ENCODE assay signal across 8 cellular contexts in genomic region chr2:170974304-170974993, GRCh38. TPM values are rescaled to one million over a fixed set of nuclear protein-coding genes. Genes with fewer than 3 reads are reported as not detected.
DNase-seq lines count a peak whose midpoint lies in the region; ATAC-seq, FAIRE-seq and TF ChIP-seq lines count a peak whose summit lies in the region.

No MANE protein-coding gene starts in this region.

- H3K9me3 ChIP-seq in CD4-positive, CD25-positive, alpha-beta regulatory T cell (ENCODE audit: control insufficient read depth in 2 of 2, low read length in 2 of 2) = no peaks in the 10 kb centered on the region
- H3K9me3 ChIP-seq in Loucy (ENCODE audit: insufficient read depth, low read depth, low read length) = no peaks in the 10 kb centered on the region
- no peaks in the 10 kb centered on the region for H3K9me3 ChIP-seq in H1 (ENCODE audit: insufficient read depth in 2 of 2, low read depth in 1 of 2, low read length in 1 of 2)
- no peaks in the 10 kb centered on the region for H3K9me3 ChIP-seq in neuronal stem cell (replicated peaks in 1 of 2; ENCODE audit: control insufficient read depth in 2 of 2, insufficient read depth in 1 of 2, low read depth in 1 of 2, low read length in 2 of 2)

- H3K27me3 ChIP-seq in CD4-positive, CD25-positive, alpha-beta regulatory T cell (ENCODE audit: control insufficient read depth, insufficient read depth, low read length) = no peaks in the 10 kb centered on the region
- H3K27me3 ChIP-seq in Loucy (ENCODE audit: insufficient read depth, low read length, poor library complexity, severe bottlenecking) (no peaks in the 10 kb centered on the region), H1 (replicated peaks in 1 of 4; ENCODE audit: control insufficient read depth in 3 of 4, extremely low read depth in 1 of 4, insufficient read depth in 3 of 4, low read length in 3 of 4) (no peaks in the 10 kb centered on the region), neuronal stem cell (ENCODE audit: control insufficient read depth in 3 of 3, insufficient read depth in 3 of 3, low read depth in 1 of 3, low read length in 3 of 3) (no peaks in the 10 kb centered on the region)

- no peaks in the 10 kb centered on the region for H3K9me2 ChIP-seq in Loucy (replicated peaks; ENCODE audit: low read depth, low read length)

- H3K18ac ChIP-seq in H1 (ENCODE audit: extremely low read depth, low read length) (no peak overlapping the region), neuronal stem cell (ENCODE audit: low read length) (peak overlapping the region; percentile 97)

- no peak for ATAC-seq in CD4-positive, CD25-positive, alpha-beta regulatory T cell (ENCODE audit: low read depth in 2 of 2)
- ATAC-seq in omental fat pad (ENCODE audit: low FRiP score) = no peak

- peak overlapping the region; percentile 8; the same call in 1 of the 2 replicates for H2BK20ac ChIP-seq in H1 (ENCODE audit: low read length)

- H3K4me1 Mint-ChIP-seq in CD4-positive, CD25-positive, alpha-beta regulatory T cell = peaks cover 0 to 11% (median 4%) of the 10 kb centered on the region in 4 donors

- H3K23me2 ChIP-seq in H1 (ENCODE audit: low read depth, low read length) = no peaks in the 10 kb centered on the region; the same call in 1 of the 2 replicates

- H4K20me1 ChIP-seq in Loucy (ENCODE audit: insufficient read depth, low read length, poor library complexity, severe bottlenecking) (no peaks in the 10 kb centered on the region), H1 (replicated peaks in 1 of 2; ENCODE audit: control insufficient read depth in 1 of 2, insufficient read depth in 2 of 2, low read length in 2 of 2) (no peaks in the 10 kb centered on the region)

- TF ChIP-seq POLR2A in H1 (IDR thresholded peaks at IDR 0.05; ENCODE audit: control extremely low read depth in 1 of 2, low read depth in 2 of 2, low read length in 2 of 2) = no peak

- no peaks in the 10 kb centered on the region for H3K36me3 ChIP-seq in CD4-positive, CD25-positive, alpha-beta regulatory T cell (ENCODE audit: control insufficient read depth, insufficient read depth, low read length)
- H3K36me3 ChIP-seq in Loucy (ENCODE audit: insufficient read depth, low read length) (no peaks in the 10 kb centered on the region), H1 (ENCODE audit: control insufficient read depth in 2 of 4, insufficient read depth in 4 of 4, low read length in 3 of 4) (no peaks in the 10 kb centered on the region), neuronal stem cell (replicated peaks in 1 of 2; ENCODE audit: control insufficient read depth in 2 of 2, insufficient read depth in 2 of 2, low read length in 2 of 2) (no peaks in the 10 kb centered on the region)

- peak overlapping the region; percentile 71; the same call in 1 of the 2 replicates for H2BK12ac ChIP-seq in H1 (ENCODE audit: low read depth, low read length)
- H2BK12ac ChIP-seq in neuronal stem cell (ENCODE audit: low read length) = no peak overlapping the region

- no peak overlapping the region for H2BK5ac ChIP-seq in H1 (ENCODE audit: low read depth, low read length)
- H2BK5ac ChIP-seq in neuronal stem cell (ENCODE audit: low read length) = no peak overlapping the region

- H3K4me3 ChIP-seq in CD4-positive, CD25-positive, alpha-beta regulatory T cell (ENCODE audit: low read depth, low read length) = no peak overlapping the region
- H3K4me3 ChIP-seq in Loucy (ENCODE audit: low read length, poor library complexity, severe bottlenecking) = no peak overlapping the region
- H3K4me3 ChIP-seq in H1 (ENCODE audit: extremely low read depth in 1 of 4, insufficient read depth in 2 of 4, low read depth in 3 of 4, low read length in 4 of 4) = peak overlapping the region in 1 of 4 experiments; percentile 58; a peak in 2 of 8 replicates
- no peak overlapping the region for H3K4me3 ChIP-seq in neuronal stem cell (ENCODE audit: low read length in 2 of 2)

- no peaks in the 10 kb centered on the region for H3K36me3 Mint-ChIP-seq in CD4-positive, CD25-positive, alpha-beta regulatory T cell

- no peak overlapping the region for H3K27ac ChIP-seq in CD4-positive, CD25-positive, alpha-beta regulatory T cell (ENCODE audit: insufficient read depth, low read length, poor library complexity, severe bottlenecking)
- H3K27ac ChIP-seq in H1 (ENCODE audit: low read depth, low read length) (no peak overlapping the region), neuronal stem cell (replicated peaks; ENCODE audit: low read length) (no peak overlapping the region)

- H2AK5ac ChIP-seq in H1 (ENCODE audit: low read depth, low read length) (0 out of 2 replicates have a peak overlapping the region, but pooled peaks have one; percentile 61), neuronal stem cell (ENCODE audit: low read depth, low read length) (peak overlapping the region; percentile 58)

- 0 out of 2 replicates have a peak, but pooled peaks cover 7% of the 10 kb centered on the region for H3F3A ChIP-seq in Loucy (ENCODE audit: low read depth)

- H2BK120ac ChIP-seq in H1 (replicated peaks; ENCODE audit: low read depth, low read length) (no peak overlapping the region), neuronal stem cell (ENCODE audit: low read depth, low read length) (no peak overlapping the region)

- H2BK15ac ChIP-seq in H1 (ENCODE audit: low read length) (no peak overlapping the region), neuronal stem cell (ENCODE audit: low read length) (peak overlapping the region; percentile 86)

- TF ChIP-seq CTCF in Loucy (conservative IDR thresholded peaks at IDR 0.05; ENCODE audit: low read length) (no peak), H1 (IDR thresholded peaks at IDR 0.05; ENCODE audit: control extremely low read depth in 1 of 3, insufficient read depth in 1 of 3, low read depth in 1 of 3, low read length in 3 of 3) (no peak), omental fat pad (IDR thresholded peaks at IDR 0.05) (no peak)

- 85% methylated on average over 11 of the region's 11 CpGs; no CpG with 5 or more reads in 1 of the 2 experiments for WGBS in H1 (ENCODE audit: extremely low coverage in 1 of 2, insufficient coverage in 1 of 2, insufficient read length in 1 of 2, insufficient replicate concordance in 2 of 2, low coverage in 1 of 2, low lambda C conversion rate in 2 of 2, missing lambda C conversion rate in 1 of 2), 2 experiments
- no CpG with 5 or more reads among the region's 11 CpGs for WGBS in neuronal stem cell (ENCODE audit: extremely low coverage in 2 of 2, insufficient read length in 2 of 2, insufficient replicate concordance in 1 of 2), 2 donors

- H3K79me1 ChIP-seq in H1 (ENCODE audit: low read depth, low read length) = no peaks in the 10 kb centered on the region
- H3K79me1 ChIP-seq in neuronal stem cell (ENCODE audit: low read depth, low read length) = no peaks in the 10 kb centered on the region

- H3K9ac ChIP-seq in Loucy (ENCODE audit: low read depth, low read length, poor library complexity, severe bottlenecking) (no peak overlapping the region), H1 (replicated peaks in 1 of 4; ENCODE audit: extremely low read depth in 1 of 4, low read depth in 3 of 4, low read length in 3 of 4) (no peak overlapping the region), neuronal stem cell (ENCODE audit: low read depth, low read length, poor library complexity) (no peak overlapping the region)

- H3K4me3 Mint-ChIP-seq in CD4-positive, CD25-positive, alpha-beta regulatory T cell = peak overlapping the region; percentile 75 to 82 (median 79)

- POLR2A ChIA-PET in H1 (lab: Charles Lee; ENCODE audit: partially characterized antibody) = interaction anchor here (0.9 to 4.5 kb wide), 6 partner anchors 11 to 459 kb away, joined by 3 to 18 read pairs (median 4); partner anchors contain the start of genes DCAF17 and METTL8

- H3K27ac Mint-ChIP-seq in CD4-positive, CD25-positive, alpha-beta regulatory T cell = peak overlapping the region; percentile 8 to 68 (median 61)

- no peak for DNase-seq in CD4-positive, CD25-positive, alpha-beta regulatory T cell
- DNase-seq in H1 (ENCODE audit: low read depth in 1 of 2, low spot score in 2 of 2) (no peak), neuronal stem cell (ENCODE audit: low spot score) (no peak), NCI-H510A treated with DMSO at 0.1 percent for 48 hours (lab: John Stamatoyannopoulos, UW) (no peak), omental fat pad (ENCODE audit: low spot score) (no peak), MV-4-11 (lab: John Stamatoyannopoulos, UW) (no peak)
- no peak for DNase-seq in central memory CD4-positive, alpha-beta T cell

- H2AFZ ChIP-seq in Loucy (ENCODE audit: low read length) = peak overlapping the region; percentile 95
- no peak overlapping the region for H2AFZ ChIP-seq in H1 (ENCODE audit: low read length)
- peak overlapping the region; percentile 99 for H2AFZ ChIP-seq in neuronal stem cell (ENCODE audit: low read length)

- CTCF ChIA-PET in H1 (lab: Charles Lee; ENCODE audit: partially characterized antibody) = interaction anchor here (0.9 to 6.0 kb wide), 5 partner anchors 13 to 474 kb away, joined by 3 to 49 read pairs (median 4); no protein-coding TSS in a partner anchor

- no peaks in the 10 kb centered on the region for H3K27me3 Mint-ChIP-seq in CD4-positive, CD25-positive, alpha-beta regulatory T cell

- no peaks in the 10 kb centered on the region for H3K79me2 ChIP-seq in Loucy (ENCODE audit: insufficient read depth, low read length)
- H3K79me2 ChIP-seq in H1 (ENCODE audit: control insufficient read depth in 1 of 2, insufficient read depth in 2 of 2, low read length in 2 of 2) = no peaks in the 10 kb centered on the region

- no peak overlapping the region for H3K56ac ChIP-seq in H1 (replicated peaks; ENCODE audit: insufficient read length, low read depth, low read length)

- TF ChIP-seq RAD21 in H1 (IDR thresholded peaks at IDR 0.05 in 1 of 2, conservative IDR thresholded peaks at IDR 0.05 in 1 of 2; ENCODE audit: low read depth in 2 of 2, low read length in 2 of 2) = no peak

- no peak overlapping the region for H4K5ac ChIP-seq in H1 (ENCODE audit: insufficient read length, low read depth, low read length)

- no peak overlapping the region for H3K23ac ChIP-seq in H1 (ENCODE audit: insufficient read length)
- no peak overlapping the region for H3K23ac ChIP-seq in neuronal stem cell (ENCODE audit: low read depth, low read length, poor library complexity)

- H3K4me2 ChIP-seq in Loucy (ENCODE audit: low read depth, low read length, poor library complexity, severe bottlenecking) = peak overlapping the region; percentile 82
- peak overlapping the region in 1 of 2 experiments; percentile 34; a peak in 2 of 4 replicates for H3K4me2 ChIP-seq in H1 (ENCODE audit: insufficient read depth in 1 of 2, low read depth in 2 of 2, low read length in 2 of 2)
- H3K4me2 ChIP-seq in neuronal stem cell (ENCODE audit: insufficient read depth, low read length, poor library complexity, severe bottlenecking) = no peak overlapping the region

- H3K9me3 Mint-ChIP-seq in CD4-positive, CD25-positive, alpha-beta regulatory T cell = no peaks in the 10 kb centered on the region

- H4K8ac ChIP-seq in H1 (ENCODE audit: extremely low read depth, insufficient read depth, low read length) (no peak overlapping the region), neuronal stem cell (ENCODE audit: low read depth, low read length) (no peak overlapping the region)

- H3K4ac ChIP-seq in H1 (replicated peaks; ENCODE audit: insufficient read length, low read depth, low read length) (peak overlapping the region; percentile 70), neuronal stem cell (ENCODE audit: low read length) (no peak overlapping the region)

- H4K91ac ChIP-seq in H1 (replicated peaks; ENCODE audit: insufficient read length, low read length) (peak overlapping the region; percentile 10), neuronal stem cell (ENCODE audit: low read depth, low read length, poor library complexity) (no peak overlapping the region)

- no peak overlapping the region for H3K14ac ChIP-seq in H1 (ENCODE audit: insufficient read length)
- no peak overlapping the region for H3K14ac ChIP-seq in neuronal stem cell (ENCODE audit: low read length)

- no peak for TF ChIP-seq EP300 in H1 (IDR thresholded peaks at IDR 0.05; ENCODE audit: borderline replicate concordance in 1 of 2, low read depth in 2 of 2, low read length in 2 of 2)

- H3K4me1 ChIP-seq in CD4-positive, CD25-positive, alpha-beta regulatory T cell (ENCODE audit: control insufficient read depth, insufficient read depth, low read length, poor library complexity, severe bottlenecking) = peaks cover 14% of the 10 kb centered on the region
- peaks cover 14% of the 10 kb centered on the region for H3K4me1 ChIP-seq in Loucy (ENCODE audit: insufficient read depth, low read length, poor library complexity, severe bottlenecking)
- H3K4me1 ChIP-seq in H1 (replicated peaks in 1 of 4; ENCODE audit: control insufficient read depth in 3 of 4, insufficient read depth in 4 of 4, low read length in 3 of 4) = peaks cover 0 to 10% (median 3%) of the 10 kb centered on the region in 4 experiments; a peak in 6 of 7 replicates
- no peaks in the 10 kb centered on the region for H3K4me1 ChIP-seq in neuronal stem cell (ENCODE audit: control insufficient read depth in 2 of 2, insufficient read depth in 1 of 2, low read depth in 1 of 2, low read length in 2 of 2)

- FAIRE-seq in H1 (lab: Jason Lieb, UNC) = no peak

RNA-seq across cellular contexts. Expression of gene GORASP2, which starts 45.4 kb away (rescaled TPM):
- total RNA-seq in CD4-positive, CD25-positive, alpha-beta regulatory T cell = 77.5 TPM
- 10 to 100 TPM; 86.0 to 98.9 (median 93.5) TPM for polyA plus RNA-seq in CD4-positive, CD25-positive, alpha-beta regulatory T cell
- total RNA-seq in H1 (2021; fragmentation: NEBNext Ultra II Directional; extraction: Animal tissue kit (Norgen Biotek cat#: 25700)) = 81.3 and 86.8 TPM in 2 replicates
- polyA plus RNA-seq in H1 (2011; rRNA removed) = 187 and 214 TPM in 2 replicates
- 120 TPM for polyA plus RNA-seq in H1 (2011; cell fraction: cytosol; rRNA removed)
- 94.2 TPM for polyA plus RNA-seq in H1 (2011; cell fraction: nucleus; rRNA removed)
- 71.5 to 83.8 TPM (median 77.3 TPM) in 4 replicates for polyA plus RNA-seq in H1 (2012, experiment 1 of 2)
- polyA plus RNA-seq in H1 (2012, experiment 2 of 2) = 43.3 TPM
- polyA plus RNA-seq in H1 (2013, experiment 1 of 2) = 82.8 TPM
- 88.6 TPM for polyA plus RNA-seq in H1 (2013, experiment 2 of 2)
- polyA minus RNA-seq in H1 (2011; rRNA and poly(A)+ RNA removed) = 112 and 134 TPM in 2 replicates
- polyA minus RNA-seq in H1 (2011; cell fraction: cytosol; rRNA and poly(A)+ RNA removed) = 52.0 TPM
- 60.4 TPM for polyA minus RNA-seq in H1 (2011; cell fraction: nucleus; rRNA and poly(A)+ RNA removed)
- 92.1 TPM for polyA plus RNA-seq in neuronal stem cell (2013, experiment 1 of 2)
- 89.3 TPM for polyA plus RNA-seq in neuronal stem cell (2013, experiment 2 of 2)
- total RNA-seq in omental fat pad = 10 to 100 TPM; 42.7 to 50.5 (median 46.1) TPM
